Comparison of ENCODE assay signal across 20 cellular contexts in genomic region chr1:208526726-208527125, GRCh38.
"Had no signal": no experiment of that assay in that cellular context is flagged by ENCODE, and none has a peak within 500 bp of the region (broad histone marks: within the 10 kb centered on the region; RNA-seq: fewer than 3 reads in every experiment).

No MANE protein-coding gene starts in this region.

- H3K27me3 Mint-ChIP-seq: dendritic cell treated with granulocyte-macrophage colony-stimulating factor and Interleukin-4, amounts not matched to agents 40 ng/mL and 50 ng/mL, for 4 days; stimulated activated naive B cell treated with anti-CD40 and anti-IgM and Interleukin-4, amounts not matched to agents 10 μg/mL and 1 μg/mL and 100 μg/mL, for 72 hours had no signal

- DNase-seq: activated CD4-positive, alpha-beta T cell treated with anti-CD3 and anti-CD28 coated beads, Interleukin-2, amount 50 U/mL, for 48 hours; activated CD8-positive, alpha-beta memory T cell treated with anti-CD3 and anti-CD28 coated beads, Interleukin-2, amount 50 U/mL, for 48 hours; activated naive CD4-positive, alpha-beta T cell; activated T-cell treated with anti-CD3 and anti-CD28 coated beads, Interleukin-2, amount 50 U/mL, for 4 hours; effector CD4-positive, alpha-beta T cell; erythroblast; foreskin keratinocyte; mammary epithelial cell; midbrain; nucleus accumbens; SK-N-SH; stimulated activated CD4-positive, alpha-beta T cell treated with anti-CD3 and anti-CD28 coated beads, Interleukin-2, amount 100 ng/mL, for 48 hours; stimulated activated CD8-positive, alpha-beta memory T cell treated with anti-CD3 and anti-CD28 coated beads, Interleukin-4, amount 100 ng/mL, for 48 hours; stimulated activated naive B cell treated with anti-CD40 and anti-IgM and Interleukin-4, amounts not matched to agents 10 μg/mL and 1 μg/mL and 100 μg/mL, for 72 hours; transverse colon had no signal

- ATAC-seq: activated T-cell treated with anti-CD3 and anti-CD28 coated beads, Interleukin-2, amount 50 U/mL, for 4 hours; foreskin keratinocyte; left lobe of liver; stimulated activated naive B cell treated with anti-CD40 and anti-IgM and Interleukin-4, amounts not matched to agents 10 μg/mL and 1 μg/mL and 100 μg/mL, for 72 hours had no signal

- H3K4me3 Mint-ChIP-seq: activated naive CD8-positive, alpha-beta T cell; activated T-cell treated with anti-CD3 and anti-CD28 coated beads, Interleukin-2, amount 50 U/mL, for 4 hours; dendritic cell treated with granulocyte-macrophage colony-stimulating factor and Interleukin-4, amounts not matched to agents 40 ng/mL and 50 ng/mL, for 4 days; natural killer cell treated with Interleukin-12 subunit alpha and Interleukin-12 subunit beta and Interleukin-15 and Interleukin-18, amount 100 ng/mL, for 72 hours; stimulated activated naive B cell treated with anti-CD40 and anti-IgM and Interleukin-4, amounts not matched to agents 10 μg/mL and 1 μg/mL and 100 μg/mL, for 72 hours had no signal

- H3K9me3 Mint-ChIP-seq: activated T-cell treated with anti-CD3 and anti-CD28 coated beads, Interleukin-2, amount 50 U/mL, for 4 hours; activated T-helper 2 cell treated with anti-CD3 and anti-CD28 coated beads, Interferon-gamma antibody, Interleukin-2, Interleukin-4, amounts not matched to agents 10 μg/mL and 5 μg/mL and 100 μg/mL, durations not matched to agents 14 hours and 24 hours and 36 hours; dendritic cell treated with granulocyte-macrophage colony-stimulating factor and Interleukin-4, amounts not matched to agents 40 ng/mL and 50 ng/mL, for 4 days; natural killer cell treated with Interleukin-12 subunit alpha and Interleukin-12 subunit beta and Interleukin-15 and Interleukin-18, amount 100 ng/mL, for 72 hours; stimulated activated naive B cell treated with anti-CD40 and anti-IgM and Interleukin-4, amounts not matched to agents 10 μg/mL and 1 μg/mL and 100 μg/mL, for 72 hours had no signal

- H3K36me3 ChIP-seq: transverse colon had no signal

- H3K27ac ChIP-seq: foreskin keratinocyte, transverse colon had no signal

- H3K27ac Mint-ChIP-seq: activated naive CD8-positive, alpha-beta T cell; activated T-helper 2 cell treated with anti-CD3 and anti-CD28 coated beads, Interferon-gamma antibody, Interleukin-2, Interleukin-4, amounts not matched to agents 10 μg/mL and 5 μg/mL and 100 μg/mL, durations not matched to agents 14 hours and 24 hours and 36 hours; dendritic cell treated with granulocyte-macrophage colony-stimulating factor and Interleukin-4, amounts not matched to agents 40 ng/mL and 50 ng/mL, for 4 days; natural killer cell treated with Interleukin-12 subunit alpha and Interleukin-12 subunit beta and Interleukin-15 and Interleukin-18, amount 100 ng/mL, for 72 hours; stimulated activated naive B cell treated with anti-CD40 and anti-IgM and Interleukin-4, amounts not matched to agents 10 μg/mL and 1 μg/mL and 100 μg/mL, for 72 hours had no signal

- H3K4me3 ChIP-seq: transverse colon had no signal

- H3K4me1 Mint-ChIP-seq: stimulated activated naive B cell treated with anti-CD40 and anti-IgM and Interleukin-4, amounts not matched to agents 10 μg/mL and 1 μg/mL and 100 μg/mL, for 72 hours had no signal

- H3K9me3 ChIP-seq: SK-N-SH, transverse colon had no signal

- H3K36me3 Mint-ChIP-seq: activated naive CD8-positive, alpha-beta T cell; natural killer cell treated with Interleukin-12 subunit alpha and Interleukin-12 subunit beta and Interleukin-15 and Interleukin-18, amount 100 ng/mL, for 72 hours; stimulated activated naive B cell treated with anti-CD40 and anti-IgM and Interleukin-4, amounts not matched to agents 10 μg/mL and 1 μg/mL and 100 μg/mL, for 72 hours had no signal
